In the genomic region with DNA sequence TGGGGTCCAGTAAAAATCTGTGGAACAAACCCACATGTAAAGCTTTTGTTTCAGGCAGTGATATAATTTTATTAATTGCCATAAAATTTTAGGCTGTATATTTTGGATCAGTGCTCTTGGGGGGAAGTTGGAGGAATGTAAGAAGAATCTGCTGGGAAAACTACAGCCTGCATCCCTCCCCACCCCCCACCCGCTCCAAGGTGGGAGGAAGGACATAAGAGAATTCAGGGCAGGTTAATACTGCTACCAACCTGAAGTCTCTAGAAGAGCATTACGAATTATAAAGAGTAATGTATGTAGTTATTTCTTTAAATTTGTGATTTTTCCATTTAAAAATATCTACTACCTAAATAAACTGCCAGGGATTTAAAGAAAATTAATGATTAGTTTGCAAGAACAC, we compare ENCODE assay signal across 25 cellular contexts. TPM values are rescaled to one million over a fixed set of nuclear protein-coding genes. Genes with fewer than 3 reads are reported as not detected.
DNase-seq lines count a peak whose midpoint lies in the region; ATAC-seq and TF ChIP-seq lines count a peak whose summit lies in the region.
"Had no signal": no experiment of that assay in that cellular context is flagged by ENCODE, and none has a peak within 500 bp of the region (broad histone marks: within the 10 kb centered on the region; RNA-seq: fewer than 3 reads in every experiment).

No MANE protein-coding gene starts in this region.

- H3K36me3 ChIP-seq in trophoblast cell (ENCODE audit: control insufficient read depth in 1 of 2, insufficient read depth in 2 of 2, low read length in 2 of 2) (no peaks in the 10 kb centered on the region), neural progenitor cell (no peaks in the 10 kb centered on the region)
- H3K36me3 ChIP-seq: BE2C, BLaER1 had no signal

- H3K9me3 Mint-ChIP-seq in H9 (peaks cover 0 to 2% of the 10 kb centered on the region in 2 experiments; a peak in 2 of 5 replicates), WTC11 (peaks cover 12% of the 10 kb centered on the region), neural progenitor cell (peaks cover 3% of the 10 kb centered on the region)
- H3K9me3 Mint-ChIP-seq: CD4-positive, alpha-beta memory T cell had no signal

- H3K36me3 Mint-ChIP-seq in H9 (ENCODE audit: insufficient read depth in 1 of 3, low read depth in 3 of 3) (no peaks in the 10 kb centered on the region; a peak in 1 of 7 replicates), WTC11 (peaks cover 3% of the 10 kb centered on the region), neural progenitor cell (no peaks in the 10 kb centered on the region)
- H3K36me3 Mint-ChIP-seq: CD14-positive monocyte; CD4-positive, alpha-beta memory T cell; CD4-positive, CD25-positive, alpha-beta regulatory T cell; CD8-positive, alpha-beta memory T cell had no signal

- H3T11ph ChIP-seq in H9 (ENCODE audit: low read length): no peak overlapping the region

- H3K23ac ChIP-seq in H9 (ENCODE audit: insufficient read length, low read depth, low read length) (no peak overlapping the region), trophoblast cell (ENCODE audit: low read length) (no peak overlapping the region)

- H3K4me2 ChIP-seq in H9 (ENCODE audit: insufficient read depth, insufficient read length, low read length): no peak overlapping the region
- no peak overlapping the region for H3K4me2 ChIP-seq in trophoblast cell (ENCODE audit: low read length)
- no peak overlapping the region for H3K4me2 ChIP-seq in neural progenitor cell
- H3K4me2 ChIP-seq: BLaER1 had no signal

- no peak overlapping the region for H2BK5ac ChIP-seq in H9 (ENCODE audit: insufficient read length, low read length)
- no peak overlapping the region for H2BK5ac ChIP-seq in trophoblast cell (ENCODE audit: low read depth, low read length, poor library complexity)

- no peak overlapping the region for H4K12ac ChIP-seq in trophoblast cell (ENCODE audit: low read depth, low read length)

- H3K4me1 ChIP-seq in H9 (ENCODE audit: insufficient read depth, low read length): peaks cover 3% of the 10 kb centered on the region; the same call in 1 of the 2 replicates
- no peaks in the 10 kb centered on the region for H3K4me1 ChIP-seq in trophoblast cell (ENCODE audit: control insufficient read depth in 1 of 2, insufficient read depth in 2 of 2, low read length in 2 of 2)
- H3K4me1 ChIP-seq in neural progenitor cell: peaks cover 15% of the 10 kb centered on the region
- H3K4me1 ChIP-seq: BE2C, BLaER1 had no signal

- no peak overlapping the region for H4K8ac ChIP-seq in H9 (replicated peaks; ENCODE audit: insufficient read length, low read depth, low read length)
- no peak overlapping the region for H4K8ac ChIP-seq in trophoblast cell (ENCODE audit: low read depth, low read length)

- H4K20me1 ChIP-seq in H9 (ENCODE audit: control insufficient read depth, insufficient read depth, insufficient read length): no peaks in the 10 kb centered on the region
- H4K20me1 ChIP-seq in neural progenitor cell (ENCODE audit: low read depth): no peaks in the 10 kb centered on the region
- H4K20me1 ChIP-seq: BLaER1 had no signal

- H3K27ac Mint-ChIP-seq in H9 (peak overlapping the region in 2 of 3 experiments; percentile 30 to 40; a peak in 2 of 7 replicates), WTC11 (no peak overlapping the region), neural progenitor cell (no peak overlapping the region)
- H3K27ac Mint-ChIP-seq: CD14-positive monocyte; CD4-positive, alpha-beta memory T cell; CD4-positive, CD25-positive, alpha-beta regulatory T cell; CD8-positive, alpha-beta memory T cell had no signal

- H3K79me1 ChIP-seq in H9 (ENCODE audit: insufficient read depth, low read depth, low read length, poor library complexity, severe bottlenecking) (no peaks in the 10 kb centered on the region), trophoblast cell (ENCODE audit: low read length) (no peaks in the 10 kb centered on the region)

- H4K5ac ChIP-seq in H9 (ENCODE audit: insufficient read length, low read depth, low read length): no peak overlapping the region

- H3K14ac ChIP-seq in H9 (ENCODE audit: insufficient read depth, low read length): no peak overlapping the region
- no peak overlapping the region for H3K14ac ChIP-seq in trophoblast cell (ENCODE audit: low read length)

- H3K4ac ChIP-seq in H9 (ENCODE audit: low read depth, low read length) (no peak overlapping the region), trophoblast cell (ENCODE audit: low read depth, low read length) (no peak overlapping the region)

- H3K27me3 Mint-ChIP-seq in H9 (ENCODE audit: low read depth) (no peaks in the 10 kb centered on the region), WTC11 (ENCODE audit: low read depth) (no peaks in the 10 kb centered on the region), neural progenitor cell (ENCODE audit: insufficient read depth, low read depth) (no peaks in the 10 kb centered on the region)

- H3K4me1 Mint-ChIP-seq in H9 (peaks cover 43 to 56% of the 10 kb centered on the region in 2 experiments), WTC11 (peaks cover 51% of the 10 kb centered on the region), neural progenitor cell (peaks cover 9% of the 10 kb centered on the region)
- H3K4me1 Mint-ChIP-seq: CD4-positive, alpha-beta memory T cell; CD4-positive, CD25-positive, alpha-beta regulatory T cell; CD8-positive, alpha-beta memory T cell had no signal

- no peaks in the 10 kb centered on the region for H3K23me2 ChIP-seq in H9 (ENCODE audit: insufficient read length, low read depth, low read length, poor library complexity, severe bottlenecking)

- H3K4me3 ChIP-seq in trophoblast cell (ENCODE audit: low read depth, low read length) (no peak overlapping the region), neural progenitor cell (no peak overlapping the region)
- H3K4me3 ChIP-seq: BLaER1, GM12878 had no signal

- no peaks in the 10 kb centered on the region for H3F3A ChIP-seq in neural progenitor cell (ENCODE audit: low read depth)

- TF ChIP-seq CTCF in H9 (conservative IDR thresholded peaks at IDR 0.05): no peak
- no peak for TF ChIP-seq CTCF in WTC11 (IDR thresholded peaks at IDR 0.05)
- no peak for TF ChIP-seq CTCF in neural progenitor cell (IDR thresholded peaks at IDR 0.05)

- no peak overlapping the region for H2BK20ac ChIP-seq in H9 (ENCODE audit: low read depth, low read length, poor library complexity, severe bottlenecking)

- H4K91ac ChIP-seq in H9 (ENCODE audit: insufficient read length, low read depth, low read length): no peak overlapping the region
- H4K91ac ChIP-seq in trophoblast cell (ENCODE audit: low read depth, low read length): peak overlapping the region; percentile 14

- H3K9me3 ChIP-seq in H9 (ENCODE audit: control insufficient read depth, low read depth, low read length): no peaks in the 10 kb centered on the region
- no peaks in the 10 kb centered on the region for H3K9me3 ChIP-seq in trophoblast cell (ENCODE audit: insufficient read depth, low read depth, low read length)
- no peaks in the 10 kb centered on the region for H3K9me3 ChIP-seq in neural progenitor cell (ENCODE audit: low read depth)
- H3K9me3 ChIP-seq: BE2C, BLaER1 had no signal

- no peak overlapping the region for H3K9ac ChIP-seq in H9 (ENCODE audit: extremely low read depth, insufficient read length, low read length)
- no peak overlapping the region for H3K9ac ChIP-seq in trophoblast cell (ENCODE audit: low read length)
- H3K9ac ChIP-seq in neural progenitor cell: no peak overlapping the region
- H3K9ac ChIP-seq: BLaER1 had no signal

- no CpG with 5 or more reads among the region's 2 CpGs for WGBS in H9 (ENCODE audit: extremely low coverage, insufficient read length, low lambda C conversion rate)
- no CpG with 5 or more reads among the region's 2 CpGs for WGBS in trophoblast cell (ENCODE audit: extremely low coverage, insufficient coverage, insufficient read length)

- no peak overlapping the region for H2BK15ac ChIP-seq in H9 (ENCODE audit: low read depth, low read length)

- no peak overlapping the region for H3K4me3 Mint-ChIP-seq in H9
- no peak overlapping the region for H3K4me3 Mint-ChIP-seq in WTC11
- H3K4me3 Mint-ChIP-seq in neural progenitor cell: no peak overlapping the region
- H3K4me3 Mint-ChIP-seq: CD14-positive monocyte; CD4-positive, alpha-beta memory T cell; CD4-positive, CD25-positive, alpha-beta regulatory T cell; CD8-positive, alpha-beta memory T cell had no signal

- no peak overlapping the region for H3K56ac ChIP-seq in H9 (ENCODE audit: insufficient read length, low read depth, low read length)

- H3K27me3 ChIP-seq in H9 (ENCODE audit: insufficient read depth, low read length) (no peaks in the 10 kb centered on the region), trophoblast cell (ENCODE audit: insufficient read depth, low read length) (no peaks in the 10 kb centered on the region), neural progenitor cell (no peaks in the 10 kb centered on the region)
- H3K27me3 ChIP-seq: BE2C, BLaER1 had no signal

- CTCF ChIA-PET in WTC11 (lab: Charles Lee): no interaction called here

- no peak overlapping the region for H3K27ac ChIP-seq in H9 (ENCODE audit: insufficient read length, low read depth, low read length)
- no peak overlapping the region for H3K27ac ChIP-seq in trophoblast cell (ENCODE audit: low read depth, low read length)
- H3K27ac ChIP-seq in neural progenitor cell: no peak overlapping the region
- H3K27ac ChIP-seq: BLaER1 had no signal

- H3K18ac ChIP-seq in H9 (ENCODE audit: insufficient read length, low read depth, low read length) (no peak overlapping the region), trophoblast cell (ENCODE audit: low read length) (no peak overlapping the region)

- POLR2A ChIA-PET in WTC11 (lab: Charles Lee): interaction anchor here (0.6 kb wide), 1 partner anchor 15 kb away, joined by 5 read pairs; no protein-coding TSS in a partner anchor

- peak; percentile 66; the same call in 1 of the 2 replicates for ATAC-seq in WTC11
- ATAC-seq: GM12878 had no signal

- DNase-seq in H9: no peak
- no peak for DNase-seq in WTC11 (ENCODE audit: low spot score)
- DNase-seq in trophoblast cell: no peak
- no peak for DNase-seq in neural progenitor cell (ENCODE audit: low spot score)
- DNase-seq in kidney tubule cell (ENCODE audit: low spot score): no peak
- no peak for DNase-seq in stimulated activated CD4-positive, alpha-beta T cell treated with anti-CD3 and anti-CD28 coated beads, Interleukin-4, amount 100 ng/mL, for 24 hours
- DNase-seq: 8988T; ACHN; BE2C; C1 segment of cervical spinal cord; CD4-positive, alpha-beta memory T cell; CD4-positive, CD25-positive, alpha-beta regulatory T cell; CD8-positive, alpha-beta memory T cell; COR-L47; DMS 273 treated with DMSO at 0.1 percent for 48 hours; DMS153; DMS53; DMS79; DND-41; EL; GDM1 had no signal

- no peak overlapping the region for H2BK12ac ChIP-seq in H9 (ENCODE audit: insufficient read length, low read depth, low read length)
- no peak overlapping the region for H2BK12ac ChIP-seq in trophoblast cell (ENCODE audit: low read length)

- H3K79me2 ChIP-seq in H9 (ENCODE audit: insufficient read depth, low read length): no peaks in the 10 kb centered on the region
- H3K79me2 ChIP-seq in trophoblast cell (ENCODE audit: control insufficient read depth, insufficient read depth, low read length, poor library complexity): no peaks in the 10 kb centered on the region
- no peaks in the 10 kb centered on the region for H3K79me2 ChIP-seq in neural progenitor cell (ENCODE audit: low read depth)

- H2BK120ac ChIP-seq in H9 (ENCODE audit: low read depth, low read length, poor library complexity, severe bottlenecking) (no peak overlapping the region), trophoblast cell (ENCODE audit: insufficient read depth, low read length, poor library complexity) (no peak overlapping the region)

- no peak overlapping the region for H2AK5ac ChIP-seq in H9 (ENCODE audit: insufficient read length, low read length)
- H2AK5ac ChIP-seq in trophoblast cell (ENCODE audit: low read length): no peak overlapping the region

- H2AFZ ChIP-seq in H9 (ENCODE audit: low read length): no peak overlapping the region
- H2AFZ ChIP-seq in trophoblast cell (ENCODE audit: insufficient read depth, low read length, poor library complexity): no peak overlapping the region
- H2AFZ ChIP-seq in neural progenitor cell (replicated peaks): no peak overlapping the region

RNA-seq across cellular contexts. Expression of gene GPR37, which starts 47.2 kb away (rescaled TPM):
- total RNA-seq in H9 (2021) (1.6 and 1.8 TPM in 2 replicates), WTC11 (2021) (10.9 to 20.4 TPM (median 11.3 TPM) in 3 replicates), neural progenitor cell (ENCODE audit: low replicate concordance) (0.21 and 0.43 TPM in 2 replicates)
- 28.7 and 30.2 TPM in 2 replicates for polyA plus RNA-seq in trophoblast cell (2013)
- total RNA-seq: CD4-positive, alpha-beta memory T cell; CD4-positive, CD25-positive, alpha-beta regulatory T cell; CD8-positive, alpha-beta memory T cell; G401; GM12878 had no signal
- polyA plus RNA-seq: CD14-positive monocyte; CD4-positive, alpha-beta memory T cell; CD4-positive, CD25-positive, alpha-beta regulatory T cell; CD8-positive, alpha-beta memory T cell had no signal

Comparison
In these comparisons a context has a peak if more than half of its experiments do, and no peak if none do; other contexts are left out.
1. H3K27ac Mint-ChIP-seq: peak in H9 (2 of 3); none in WTC11 (single experiment) and neural progenitor cell (single experiment).